Comparison of ENCODE assay signal across 13 cellular contexts in the genomic region with DNA sequence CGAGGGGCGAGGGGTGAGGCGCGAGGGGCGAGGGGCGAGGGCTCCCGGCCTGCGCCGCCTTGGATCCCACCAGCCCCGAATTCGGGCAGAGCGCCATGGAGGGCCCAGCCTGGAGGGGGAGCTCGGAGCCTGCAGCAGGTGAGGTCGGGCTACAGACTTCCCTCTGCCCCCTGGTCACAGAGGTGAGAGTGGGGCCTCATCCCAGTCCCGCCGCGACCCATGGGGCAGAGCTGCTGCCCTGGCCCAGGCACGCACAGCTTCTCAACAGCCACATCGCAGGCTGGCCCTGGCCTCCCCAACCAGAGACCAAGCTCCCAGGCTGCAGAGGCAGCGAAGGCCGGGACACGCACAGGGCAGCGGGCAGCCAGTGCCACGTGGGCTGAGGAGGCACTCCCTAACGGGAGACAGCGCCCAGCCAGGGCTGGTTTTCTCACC.
DNase-seq lines count a peak whose midpoint lies in the region; ATAC-seq and TF ChIP-seq lines count a peak whose summit lies in the region.
"Had no signal": no experiment of that assay in that cellular context is flagged by ENCODE, and none has a peak within 500 bp of the region (broad histone marks: within the 10 kb centered on the region; RNA-seq: fewer than 3 reads in every experiment).

No MANE protein-coding gene starts in this region.

- peak overlapping the region; percentile 47 for H3K27ac ChIP-seq in RWPE2 (ENCODE audit: poor library complexity, severe bottlenecking)
- H3K27ac ChIP-seq in esophagus squamous epithelium, result peak overlapping the region in 3 of 4 donors; percentile 52 to 70 (median 69)
- peak overlapping the region; percentile 85 for H3K27ac ChIP-seq in urinary bladder (ENCODE audit: low read depth)
- H3K27ac ChIP-seq: foreskin keratinocyte had no signal

- ATAC-seq in stimulated activated naive CD8-positive, alpha-beta T cell treated with anti-CD3 and anti-CD28 coated beads, Interleukin-15, amount 100 ng/mL, for 72 hours, result peak; percentile 52
- ATAC-seq in stimulated activated naive CD8-positive, alpha-beta T cell treated with anti-CD3 and anti-CD28 coated beads, Interleukin-15, Interleukin-2, amounts not matched to agents 100 U/mL and 50 U/mL, for 24 hours, result no peak
- ATAC-seq in RWPE2 (ENCODE audit: low read depth), result peak; percentile 41; the same call in 1 of the 3 replicates
- ATAC-seq: foreskin keratinocyte, Right ventricle myocardium inferior had no signal

- H3K27me3 ChIP-seq in RWPE2 (ENCODE audit: insufficient read depth, poor library complexity, severe bottlenecking) (no peaks in the 10 kb centered on the region), esophagus squamous epithelium (peaks cover 0 to 5% (median 0%) of the 10 kb centered on the region in 4 donors)
- H3K27me3 ChIP-seq: foreskin keratinocyte had no signal

- peaks cover 7 to 17% of the 10 kb centered on the region in 2 donors for H3K9me3 Mint-ChIP-seq in stimulated activated naive CD8-positive, alpha-beta T cell treated with anti-CD3 and anti-CD28 coated beads, Interleukin-15, amount 100 ng/mL, for 72 hours

- no peak overlapping the region for H3K4me3 Mint-ChIP-seq in stimulated activated naive CD8-positive, alpha-beta T cell treated with anti-CD3 and anti-CD28 coated beads, Interleukin-15, amount 100 ng/mL, for 72 hours
- H3K4me3 Mint-ChIP-seq: central memory CD8-positive, alpha-beta T cell had no signal

- intact Hi-C loops in esophagus squamous epithelium (cut with DNase I), result no loop called here

- H3K4me1 Mint-ChIP-seq in stimulated activated naive CD8-positive, alpha-beta T cell treated with anti-CD3 and anti-CD28 coated beads, Interleukin-15, amount 100 ng/mL, for 72 hours, result no peaks in the 10 kb centered on the region
- H3K4me1 Mint-ChIP-seq: central memory CD8-positive, alpha-beta T cell had no signal

- no peak for TF ChIP-seq POLR2A in esophagus squamous epithelium (IDR thresholded peaks at IDR 0.05)

- no peak overlapping the region for H3K27ac Mint-ChIP-seq in stimulated activated naive CD8-positive, alpha-beta T cell treated with anti-CD3 and anti-CD28 coated beads, Interleukin-15, amount 100 ng/mL, for 72 hours

- H3K4me3 ChIP-seq in RWPE2 (ENCODE audit: severe bottlenecking), result no peak overlapping the region
- no peak overlapping the region for H3K4me3 ChIP-seq in esophagus squamous epithelium
- H3K4me3 ChIP-seq in urinary bladder (ENCODE audit: low read depth, low read length), result no peak overlapping the region

- peaks cover 3% of the 10 kb centered on the region for H3K27me3 Mint-ChIP-seq in stimulated activated naive CD8-positive, alpha-beta T cell treated with anti-CD3 and anti-CD28 coated beads, Interleukin-15, amount 100 ng/mL, for 72 hours

- peaks cover 3% of the 10 kb centered on the region for H3K9me3 ChIP-seq in RWPE2 (ENCODE audit: severe bottlenecking)
- H3K9me3 ChIP-seq in esophagus squamous epithelium, result peaks cover 0 to 5% (median 0%) of the 10 kb centered on the region in 3 donors

- H3K4me1 ChIP-seq in RWPE2 (ENCODE audit: insufficient read depth, poor library complexity, severe bottlenecking), result peaks cover 18% of the 10 kb centered on the region
- H3K4me1 ChIP-seq in esophagus squamous epithelium, result peaks cover 4 to 28% (median 18%) of the 10 kb centered on the region in 3 donors
- no peaks in the 10 kb centered on the region for H3K4me1 ChIP-seq in urinary bladder (ENCODE audit: insufficient read depth)
- H3K4me1 ChIP-seq: foreskin keratinocyte had no signal

- H3K36me3 ChIP-seq in RWPE2 (ENCODE audit: low read depth), result no peaks in the 10 kb centered on the region
- H3K36me3 ChIP-seq in esophagus squamous epithelium, result no peaks in the 10 kb centered on the region
- H3K36me3 ChIP-seq in urinary bladder (ENCODE audit: insufficient read depth), result no peaks in the 10 kb centered on the region

- no peak for DNase-seq in stimulated activated naive CD8-positive, alpha-beta T cell treated with anti-CD3 and anti-CD28 coated beads, Interleukin-15, amount 100 ng/mL, for 72 hours
- DNase-seq in stimulated activated naive CD8-positive, alpha-beta T cell treated with anti-CD3 and anti-CD28 coated beads, Interleukin-15, Interleukin-2, amounts not matched to agents 100 U/mL and 50 U/mL, for 24 hours, result no peak
- DNase-seq in RWPE2 (ENCODE audit: low spot score) (no peak), esophagus squamous epithelium (lab: John Stamatoyannopoulos, UW) (no peak), pons (ENCODE audit: low spot score) (no peak)
- DNase-seq in activated naive CD4-positive, alpha-beta T cell treated with Interleukin-2 at 50 U/mL for 16 hours, result no peak
- no peak for DNase-seq in stimulated activated CD4-positive, alpha-beta T cell treated with anti-CD3 and anti-CD28 coated beads, Interleukin-2, amount 100 ng/mL, for 48 hours
- DNase-seq: amniotic stem cell, foreskin keratinocyte, NCI-H1105 had no signal

- WGBS in esophagus squamous epithelium, 2 donors, result 19 to 96% methylated on average over 4 to 5 of the region's 26 CpGs
- 72% methylated on average over 26 of the region's 26 CpGs for whole genome bisulfite sequencing in urinary bladder

- TF ChIP-seq CTCF in RWPE2 (IDR thresholded peaks at IDR 0.05; ENCODE audit: poor library complexity, severe bottlenecking) (no peak), esophagus squamous epithelium (IDR thresholded peaks at IDR 0.05) (no peak)
